8 cellular contexts compared by ENCODE assay signal in the genomic region with DNA sequence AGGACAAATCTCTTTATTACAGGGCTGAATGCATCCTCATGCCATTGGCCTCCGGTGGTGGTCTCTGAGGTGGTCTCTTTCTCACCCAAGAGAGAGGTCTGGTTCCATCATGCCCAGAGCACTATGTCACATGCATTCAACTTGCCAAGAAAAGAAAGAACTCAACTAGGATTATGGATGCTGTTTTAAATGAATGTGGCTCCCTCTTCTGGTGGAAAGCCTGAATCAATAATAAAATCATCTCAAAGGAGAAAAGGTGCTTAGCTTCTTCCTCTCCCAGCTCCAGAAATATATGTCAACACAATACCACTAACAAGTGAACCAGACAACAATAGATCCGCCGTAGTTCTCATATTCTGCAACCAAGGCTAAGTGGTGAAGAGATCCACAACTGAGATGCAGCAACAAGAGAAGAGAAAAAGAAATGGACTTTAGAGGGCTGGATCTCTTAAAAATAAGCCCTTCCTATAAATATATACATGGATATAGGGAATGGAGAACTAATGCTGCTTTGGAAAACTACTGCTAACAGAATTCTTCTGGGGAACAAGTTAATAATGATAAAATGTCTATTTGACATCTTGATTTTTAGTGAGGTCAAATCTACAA.
DNase-seq lines count a peak whose midpoint lies in the region; ATAC-seq and TF ChIP-seq lines count a peak whose summit lies in the region.

No MANE protein-coding gene starts in this region.

- H3K9me3 ChIP-seq in heart right ventricle (no peaks in the 10 kb centered on the region), MM.1S (replicated peaks; ENCODE audit: insufficient read depth, low read length) (no peaks in the 10 kb centered on the region), fibroblast of lung (ENCODE audit: control insufficient read depth, insufficient read depth, low read depth, low read length) (no peaks in the 10 kb centered on the region), prostate gland (no peaks in the 10 kb centered on the region)

- H3K9ac ChIP-seq in MM.1S (ENCODE audit: low read length) (no peak overlapping the region), fibroblast of lung (ENCODE audit: insufficient read depth, low read length) (no peak overlapping the region)

- no peaks in the 10 kb centered on the region for H3F3A ChIP-seq in MM.1S (ENCODE audit: insufficient read depth, low read length)

- H4K20me1 ChIP-seq in MM.1S (ENCODE audit: insufficient read depth, low read length), result no peaks in the 10 kb centered on the region
- H4K20me1 ChIP-seq in fibroblast of lung (ENCODE audit: control insufficient read depth, extremely low read depth, insufficient read depth, low read length), result no peaks in the 10 kb centered on the region

- H3K79me2 ChIP-seq in MM.1S (ENCODE audit: low read length) (no peaks in the 10 kb centered on the region), fibroblast of lung (ENCODE audit: control insufficient read depth, insufficient read depth, low read length) (no peaks in the 10 kb centered on the region)

- H3K27me3 ChIP-seq in heart right ventricle (no peaks in the 10 kb centered on the region), MM.1S (replicated peaks; ENCODE audit: insufficient read depth, low read length) (no peaks in the 10 kb centered on the region), fibroblast of lung (ENCODE audit: control insufficient read depth, insufficient read depth, low read length) (no peaks in the 10 kb centered on the region), prostate gland (replicated peaks; ENCODE audit: insufficient read depth) (no peaks in the 10 kb centered on the region)

- H3K36me3 ChIP-seq in heart right ventricle, result no peaks in the 10 kb centered on the region
- H3K36me3 ChIP-seq in MM.1S (replicated peaks; ENCODE audit: insufficient read depth, low read length), result no peaks in the 10 kb centered on the region
- no peaks in the 10 kb centered on the region for H3K36me3 ChIP-seq in fibroblast of lung (ENCODE audit: control insufficient read depth, insufficient read depth, low read length)
- no peaks in the 10 kb centered on the region for H3K36me3 ChIP-seq in prostate gland

- H2AFZ ChIP-seq in MM.1S (ENCODE audit: low read length) (no peak overlapping the region), fibroblast of lung (ENCODE audit: low read length) (no peak overlapping the region)

- ATAC-seq in heart right ventricle (peak in 1 of 8 donors; percentile 35), left ventricle myocardium superior (no peak), GM21423 (IDR thresholded peaks at IDR 0.05; ENCODE audit: unreplicated experiment) (no peak)

- H3K4me2 ChIP-seq in MM.1S (ENCODE audit: low read depth, low read length) (no peak overlapping the region), fibroblast of lung (ENCODE audit: extremely low read depth, insufficient read depth, low read length) (no peak overlapping the region)

- H3K4me1 ChIP-seq in heart right ventricle, result no peaks in the 10 kb centered on the region
- no peaks in the 10 kb centered on the region for H3K4me1 ChIP-seq in MM.1S (ENCODE audit: low read length)
- no peaks in the 10 kb centered on the region for H3K4me1 ChIP-seq in fibroblast of lung (ENCODE audit: control insufficient read depth, extremely low read depth, insufficient read depth, low read length)
- H3K4me1 ChIP-seq in prostate gland (replicated peaks), result no peaks in the 10 kb centered on the region

- no peak for TF ChIP-seq POLR2A in prostate gland (IDR thresholded peaks at IDR 0.05)

- no peaks in the 10 kb centered on the region for H3K9me2 ChIP-seq in MM.1S (replicated peaks; ENCODE audit: insufficient read depth, low read length)

- intact Hi-C loops in heart right ventricle (cut with DNase I) (loop anchor here in 8 of 10 donors (5.0 to 10.0 kb wide), 4 partner anchors 383 to 627 kb away; no protein-coding TSS in a partner anchor), left ventricle myocardium superior (cut with micrococcal nuclease) (no loop called here), prostate gland (cut with DNase I) (loop anchor here (5.0 kb wide), 1 partner anchor 624 kb away; no protein-coding TSS in a partner anchor), posterior cingulate gyrus (cut with DNase I) (loop anchor here (2.0 to 5.0 kb wide), 3 partner anchors 389 to 625 kb away; no protein-coding TSS in a partner anchor)

- peak in 8 of 9 donors; percentile 18 to 64 (median 59) for TF ChIP-seq CTCF in heart right ventricle (IDR thresholded peaks at IDR 0.05)
- peak; percentile 72 for TF ChIP-seq CTCF in MM.1S (IDR thresholded peaks at IDR 0.05; ENCODE audit: low read length)
- TF ChIP-seq CTCF in fibroblast of lung (conservative IDR thresholded peaks at IDR 0.05 in 1 of 2, IDR thresholded peaks at IDR 0.05 in 1 of 2; ENCODE audit: low read depth in 1 of 2, low read length in 2 of 2), result peak; percentile 61 to 64
- peak in 3 of 4 experiments; percentile 55 to 73 (median 57) for TF ChIP-seq CTCF in prostate gland (IDR thresholded peaks at IDR 0.05)

- DNase-seq in heart right ventricle (peak in 1 of 2 donors; percentile 4), left ventricle myocardium superior (no peak), MM.1S (peak; percentile 68), RPMI8226 (peak; percentile 48), fibroblast of lung (ENCODE audit: low read depth in 2 of 2) (peak; percentile 60 to 79), prostate gland (ENCODE audit: low spot score) (peak; percentile 12), posterior cingulate gyrus (no peak)

- 28% methylated on average over 3 of the region's 3 CpGs for WGBS in heart right ventricle, 2 donors
- WGBS in prostate gland, result 11% methylated on average over 3 of the region's 3 CpGs

- H3K27ac ChIP-seq in heart right ventricle (no peak overlapping the region), MM.1S (ENCODE audit: low read length) (no peak overlapping the region), fibroblast of lung (ENCODE audit: insufficient read depth, low read length) (no peak overlapping the region), prostate gland (no peak overlapping the region)

- H3K4me3 ChIP-seq in heart right ventricle (no peak overlapping the region), MM.1S (ENCODE audit: low read length) (no peak overlapping the region), fibroblast of lung (replicated peaks in 1 of 4; ENCODE audit: control extremely low read depth in 1 of 4, insufficient read depth in 1 of 4, low read depth in 3 of 4, low read length in 4 of 4) (no peak overlapping the region), prostate gland (no peak overlapping the region)

Comparison
In these comparisons a context has a peak if more than half of its experiments do, and no peak if none do; other contexts are left out.
1. DNase-seq: peak in MM.1S (single experiment), RPMI8226 (single experiment), fibroblast of lung (2 of 2) and prostate gland (single experiment); none in left ventricle myocardium superior (single experiment) and posterior cingulate gyrus (0 of 10).
2. Peak in every context shown above with its lines, with median percentiles within 50 percentile points of each other: CTCF ChIP-seq.